15 cellular contexts compared by ENCODE assay signal in genomic region chr1:8845104-8846097, GRCh38.
"Had no signal": no experiment of that assay in that cellular context is flagged by ENCODE, and none has a peak within 500 bp of the region (broad histone marks: within the 10 kb centered on the region; RNA-seq: fewer than 3 reads in every experiment).

No MANE protein-coding gene starts in this region.

- H3K4me3 Mint-ChIP-seq: naive thymus-derived CD4-positive, alpha-beta T cell; stimulated activated memory B cell treated with anti-CD40 and anti-IgM and Interleukin-4, amounts not matched to agents 10 μg/mL and 1 μg/mL and 100 μg/mL, for 72 hours had no signal

- DNase-seq: activated CD4-positive, alpha-beta T cell treated with anti-CD3 and anti-CD28 coated beads, Interleukin-2, amount 50 U/mL, for 1 hour; activated gamma-delta T cell treated with Interleukin-2 at 50 U/mL for 16 hours; amniotic stem cell; effector memory CD4-positive, alpha-beta T cell; mucosa of descending colon; naive thymus-derived CD4-positive, alpha-beta T cell; pancreas; spleen; stimulated activated CD4-positive, alpha-beta T cell treated with anti-CD3 and anti-CD28 coated beads, Interleukin-4, amount 100 ng/mL, for 4 hours; T1000 had no signal

- ATAC-seq: activated CD4-positive, CD25-positive, alpha-beta regulatory T cell treated with anti-CD3 and anti-CD28 coated beads, Interleukin-2, amount 50 U/mL, for 24 hours; activated naive CD4-positive, alpha-beta T cell treated with anti-CD3 and anti-CD28 coated beads, Interleukin-2, amount 50 U/mL, for 72 hours; mucosa of descending colon; naive thymus-derived CD4-positive, alpha-beta T cell; pancreas; sciatic nerve; stimulated activated memory B cell treated with anti-CD40 and anti-IgM and Interleukin-4, amounts not matched to agents 10 μg/mL and 1 μg/mL and 100 μg/mL, for 72 hours had no signal

- H3K4me3 ChIP-seq: mucosa of descending colon, pancreas, spleen had no signal

- H3K27ac ChIP-seq: neutrophil, pancreas had no signal

- H3K36me3 ChIP-seq: neutrophil, pancreas, spleen had no signal

- H3K27me3 ChIP-seq: neutrophil, pancreas, spleen had no signal

- H3K27ac Mint-ChIP-seq: stimulated activated memory B cell treated with anti-CD40 and anti-IgM and Interleukin-4, amounts not matched to agents 10 μg/mL and 1 μg/mL and 100 μg/mL, for 72 hours had no signal

- H3K36me3 Mint-ChIP-seq: activated naive CD4-positive, alpha-beta T cell treated with anti-CD3 and anti-CD28 coated beads, Interleukin-2, amount 50 U/mL, for 72 hours; naive thymus-derived CD4-positive, alpha-beta T cell had no signal

- H3K9me3 ChIP-seq: mucosa of descending colon, neutrophil, pancreas, spleen had no signal
